1 cellular context compared by ENCODE assay signal in the genomic region with DNA sequence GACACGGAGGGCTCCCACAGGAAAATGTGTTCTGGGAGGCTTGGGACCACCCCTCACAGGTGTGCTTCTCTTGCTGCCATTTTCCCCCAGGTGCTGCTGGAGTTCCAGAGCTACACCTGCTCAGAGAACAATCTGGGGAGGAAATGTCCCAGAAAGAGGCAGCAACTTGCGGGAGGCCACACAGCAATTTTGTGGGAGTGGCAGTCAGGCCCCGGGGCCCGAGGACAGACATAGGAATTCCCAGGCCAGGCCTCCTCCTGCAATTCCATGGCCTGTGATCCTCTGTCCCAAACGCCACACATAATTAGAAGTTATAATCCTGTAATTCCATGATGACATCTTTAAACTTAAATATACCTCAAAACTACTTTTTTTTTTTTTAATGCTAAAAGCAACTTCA.
TF ChIP-seq lines count a peak whose summit lies in the region.

No MANE protein-coding gene starts in this region.

TF ChIP-seq in SK-N-SH treated with all-trans-retinoic acid at 6 μM for 48 hours, 23 proteins besides CTCF, POLR2A, EP300 and RAD21 (continued from another document):
- TF ChIP-seq TSHZ2 (CRISPR knock-in tag; IDR thresholded peaks at IDR 0.05) (no peak), ISL1 (CRISPR knock-in tag; IDR thresholded peaks at IDR 0.05) (no peak), RARB (CRISPR knock-in tag; IDR thresholded peaks at IDR 0.05) (no peak), ZC3H10 (CRISPR knock-in tag; IDR thresholded peaks at IDR 0.05) (no peak), TOX (CRISPR knock-in tag; IDR thresholded peaks at IDR 0.05; ENCODE audit: borderline replicate concordance) (no peak), OSR1 (CRISPR knock-in tag; IDR thresholded peaks at IDR 0.05) (no peak), BACH2 (CRISPR knock-in tag; IDR thresholded peaks at IDR 0.05; ENCODE audit: borderline replicate concordance) (no peak), CSRNP3 (CRISPR knock-in tag; IDR thresholded peaks at IDR 0.05) (no peak), TCF4 (CRISPR knock-in tag; IDR thresholded peaks at IDR 0.05; ENCODE audit: borderline replicate concordance) (no peak), GLIS3 (CRISPR knock-in tag; IDR thresholded peaks at IDR 0.05) (no peak), ZNF565 (CRISPR knock-in tag; conservative IDR thresholded peaks at IDR 0.05; ENCODE audit: low read depth) (no peak), SNAI2 (CRISPR knock-in tag; IDR thresholded peaks at IDR 0.05) (no peak), ARNTL (CRISPR knock-in tag; IDR thresholded peaks at IDR 0.05; ENCODE audit: borderline replicate concordance, low read depth) (no peak)
- TF ChIP-seq, protein P1, sequence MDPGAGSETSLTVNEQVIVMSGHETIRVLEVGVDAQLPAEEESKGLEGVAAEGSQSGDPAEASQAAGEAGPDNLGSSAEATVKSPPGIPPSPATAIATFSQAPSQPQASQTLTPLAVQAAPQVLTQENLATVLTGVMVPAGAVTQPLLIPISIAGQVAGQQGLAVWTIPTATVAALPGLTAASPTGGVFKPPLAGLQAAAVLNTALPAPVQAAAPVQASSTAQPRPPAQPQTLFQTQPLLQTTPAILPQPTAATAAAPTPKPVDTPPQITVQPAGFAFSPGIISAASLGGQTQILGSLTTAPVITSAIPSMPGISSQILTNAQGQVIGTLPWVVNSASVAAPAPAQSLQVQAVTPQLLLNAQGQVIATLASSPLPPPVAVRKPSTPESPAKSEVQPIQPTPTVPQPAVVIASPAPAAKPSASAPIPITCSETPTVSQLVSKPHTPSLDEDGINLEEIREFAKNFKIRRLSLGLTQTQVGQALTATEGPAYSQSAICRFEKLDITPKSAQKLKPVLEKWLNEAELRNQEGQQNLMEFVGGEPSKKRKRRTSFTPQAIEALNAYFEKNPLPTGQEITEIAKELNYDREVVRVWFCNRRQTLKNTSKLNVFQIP (CRISPR knock-in tag; IDR thresholded peaks at IDR 0.05; ENCODE audit: borderline replicate concordance, low read depth) = no peak
- TF ChIP-seq, protein P2, sequence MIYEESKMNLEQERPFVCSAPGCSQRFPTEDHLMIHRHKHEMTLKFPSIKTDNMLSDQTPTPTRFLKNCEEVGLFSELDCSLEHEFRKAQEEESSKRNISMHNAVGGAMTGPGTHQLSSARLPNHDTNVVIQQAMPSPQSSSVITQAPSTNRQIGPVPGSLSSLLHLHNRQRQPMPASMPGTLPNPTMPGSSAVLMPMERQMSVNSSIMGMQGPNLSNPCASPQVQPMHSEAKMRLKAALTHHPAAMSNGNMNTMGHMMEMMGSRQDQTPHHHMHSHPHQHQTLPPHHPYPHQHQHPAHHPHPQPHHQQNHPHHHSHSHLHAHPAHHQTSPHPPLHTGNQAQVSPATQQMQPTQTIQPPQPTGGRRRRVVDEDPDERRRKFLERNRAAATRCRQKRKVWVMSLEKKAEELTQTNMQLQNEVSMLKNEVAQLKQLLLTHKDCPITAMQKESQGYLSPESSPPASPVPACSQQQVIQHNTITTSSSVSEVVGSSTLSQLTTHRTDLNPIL (CRISPR knock-in tag; IDR thresholded peaks at IDR 0.05; ENCODE audit: low read depth) = no peak
